18 cellular contexts compared by ENCODE assay signal in genomic region chr10:93182790-93183189, GRCh38.
DNase-seq lines count a peak whose midpoint lies in the region; ATAC-seq and TF ChIP-seq lines count a peak whose summit lies in the region.
"Had no signal": no experiment of that assay in that cellular context is flagged by ENCODE, and none has a peak within 500 bp of the region (broad histone marks: within the 10 kb centered on the region; RNA-seq: fewer than 3 reads in every experiment).

No MANE protein-coding gene starts in this region.

- TF ChIP-seq POLR2A in right lobe of liver (IDR thresholded peaks at IDR 0.05), result no peak

- BruUV-seq in Caco-2 (replicated peaks; lab: Mats Ljungman, UMichigan), result no TSS peak

- H3K27me3 Mint-ChIP-seq in Caco-2 (ENCODE audit: insufficient read depth, unreplicated experiment), result no peaks in the 10 kb centered on the region

- H3K4me2 ChIP-seq in trophoblast cell (ENCODE audit: low read length), result no peak overlapping the region
- H3K4me2 ChIP-seq: BLaER1 had no signal

- H3K4ac ChIP-seq in trophoblast cell (ENCODE audit: low read depth, low read length), result peak overlapping the region; percentile 91

- no peak overlapping the region for H3K9ac ChIP-seq in trophoblast cell (ENCODE audit: low read length)
- H3K9ac ChIP-seq: BLaER1 had no signal

- TF ChIP-seq CTCF in right lobe of liver (IDR thresholded peaks at IDR 0.05) (no peak), Caco-2 (IDR thresholded peaks at IDR 0.05; ENCODE audit: insufficient read depth in 1 of 2, low read depth in 1 of 2, low read length in 1 of 2, severe bottlenecking in 1 of 2, unreplicated experiment in 1 of 2) (no peak)

- intact Hi-C loops in right lobe of liver (cut with DNase I) (no loop called here), Caco-2 (cut with micrococcal nuclease; ENCODE audit: unreplicated experiment) (loop anchor here (10.0 kb wide), 1 partner anchor 1158 kb away; no protein-coding TSS in a partner anchor)

- H3K36me3 Mint-ChIP-seq in Caco-2 (ENCODE audit: insufficient read depth, unreplicated experiment), result no peaks in the 10 kb centered on the region
- H3K36me3 Mint-ChIP-seq: CD14-positive monocyte; CD4-positive, alpha-beta memory T cell; CD4-positive, CD25-positive, alpha-beta regulatory T cell; CD8-positive, alpha-beta memory T cell had no signal

- H4K91ac ChIP-seq in trophoblast cell (ENCODE audit: low read depth, low read length), result peak overlapping the region; percentile 99

- H3K4me3 ChIP-seq in right lobe of liver (no peak overlapping the region), trophoblast cell (ENCODE audit: low read depth, low read length) (no peak overlapping the region), Caco-2 (ENCODE audit: low read depth, low read length) (no peak overlapping the region)
- H3K4me3 ChIP-seq: BLaER1 had no signal

- H2AK5ac ChIP-seq in trophoblast cell (ENCODE audit: low read length), result peak overlapping the region; percentile 98

- ATAC-seq in left lobe of liver (peak; percentile 89), right lobe of liver (peak; percentile 83 to 90 (median 86))

- H3K27ac Mint-ChIP-seq in Caco-2 (ENCODE audit: unreplicated experiment), result no peak overlapping the region
- H3K27ac Mint-ChIP-seq: CD4-positive, alpha-beta memory T cell; CD4-positive, CD25-positive, alpha-beta regulatory T cell; CD8-positive, alpha-beta memory T cell had no signal

- peaks cover 0 to 64% (median 6%) of the 10 kb centered on the region in 4 donors for H3K4me1 ChIP-seq in right lobe of liver
- H3K4me1 ChIP-seq in trophoblast cell (ENCODE audit: control insufficient read depth in 1 of 2, insufficient read depth in 2 of 2, low read length in 2 of 2), result peaks cover 22 to 28% of the 10 kb centered on the region in 2 experiments
- peaks cover 9% of the 10 kb centered on the region; the same call in 1 of the 2 replicates for H3K4me1 ChIP-seq in Caco-2
- H3K4me1 ChIP-seq: BE2C had no signal

- no peaks in the 10 kb centered on the region for H3K9me3 Mint-ChIP-seq in Caco-2 (ENCODE audit: unreplicated experiment)
- H3K9me3 Mint-ChIP-seq: CD14-positive monocyte; CD4-positive, CD25-positive, alpha-beta regulatory T cell; CD8-positive, alpha-beta memory T cell had no signal

- peak overlapping the region in 2 of 3 donors; percentile 8 to 76 for H3K27ac ChIP-seq in right lobe of liver
- H3K27ac ChIP-seq in trophoblast cell (ENCODE audit: low read depth, low read length), result peak overlapping the region; percentile 100
- H3K27ac ChIP-seq: BLaER1 had no signal

- H2BK12ac ChIP-seq in trophoblast cell (ENCODE audit: low read length), result peak overlapping the region; percentile 98

- peak overlapping the region; percentile 100 for H2BK5ac ChIP-seq in trophoblast cell (ENCODE audit: low read depth, low read length, poor library complexity)

- POLR2A ChIA-PET in Caco-2 (lab: Charles Lee), result no interaction called here

- H3K14ac ChIP-seq in trophoblast cell (ENCODE audit: low read length), result peak overlapping the region; percentile 85

- no peak overlapping the region for H2AFZ ChIP-seq in trophoblast cell (ENCODE audit: insufficient read depth, low read length, poor library complexity)

- H3K4me1 Mint-ChIP-seq in Caco-2 (ENCODE audit: low read depth, unreplicated experiment), result no peaks in the 10 kb centered on the region
- H3K4me1 Mint-ChIP-seq: CD4-positive, alpha-beta memory T cell; CD8-positive, alpha-beta memory T cell had no signal

- no peak for DNase-seq in left lobe of liver (ENCODE audit: low spot score)
- no peak for DNase-seq in right lobe of liver
- no peak for DNase-seq in trophoblast cell
- DNase-seq in Caco-2, result no peak
- no peak for DNase-seq in stimulated activated naive CD4-positive, alpha-beta T cell treated with Interleukin-2 at 50 U/mL for 16 hours (lab: John Stamatoyannopoulos, UW)
- DNase-seq: 8988T; ACHN; BE2C; C1 segment of cervical spinal cord; Calu3; CD4-positive, alpha-beta memory T cell; CD4-positive, CD25-positive, alpha-beta regulatory T cell; CD8-positive, alpha-beta memory T cell; COR-L47; DMS79 treated with DMSO at 0.1 percent for 48 hours; GF-D8 had no signal

- H3K4me3 Mint-ChIP-seq in Caco-2 (ENCODE audit: unreplicated experiment), result no peak overlapping the region
- H3K4me3 Mint-ChIP-seq: CD14-positive monocyte; CD4-positive, alpha-beta memory T cell; CD4-positive, CD25-positive, alpha-beta regulatory T cell; CD8-positive, alpha-beta memory T cell had no signal

- H3K23ac ChIP-seq in trophoblast cell (ENCODE audit: low read length), result no peak overlapping the region

- H3K9me3 ChIP-seq in right lobe of liver (no peaks in the 10 kb centered on the region), trophoblast cell (ENCODE audit: insufficient read depth, low read depth, low read length) (no peaks in the 10 kb centered on the region), Caco-2 (no peaks in the 10 kb centered on the region)
- H3K9me3 ChIP-seq: BE2C had no signal

- peak overlapping the region; percentile 94 for H2BK120ac ChIP-seq in trophoblast cell (ENCODE audit: insufficient read depth, low read length, poor library complexity)

- no peak overlapping the region for H4K12ac ChIP-seq in trophoblast cell (ENCODE audit: low read depth, low read length)

- H3K79me2 ChIP-seq in trophoblast cell (ENCODE audit: control insufficient read depth, insufficient read depth, low read length, poor library complexity), result peaks cover 8% of the 10 kb centered on the region

- H3K18ac ChIP-seq in trophoblast cell (ENCODE audit: low read length), result peak overlapping the region; percentile 88

- H3K27me3 ChIP-seq in right lobe of liver, result no peaks in the 10 kb centered on the region
- no peaks in the 10 kb centered on the region for H3K27me3 ChIP-seq in trophoblast cell (ENCODE audit: insufficient read depth, low read length)
- H3K27me3 ChIP-seq in Caco-2 (replicated peaks; ENCODE audit: control insufficient read depth, insufficient read depth, low read length), result no peaks in the 10 kb centered on the region
- H3K27me3 ChIP-seq: BE2C, BLaER1 had no signal

- CTCF ChIA-PET in Caco-2 (lab: Charles Lee), result no interaction called here

- peak overlapping the region; percentile 57 for H4K8ac ChIP-seq in trophoblast cell (ENCODE audit: low read depth, low read length)

- H3K79me1 ChIP-seq in trophoblast cell (ENCODE audit: low read length), result peaks cover 40% of the 10 kb centered on the region

- H3K36me3 ChIP-seq in right lobe of liver (no peaks in the 10 kb centered on the region), trophoblast cell (ENCODE audit: control insufficient read depth in 1 of 2, insufficient read depth in 2 of 2, low read length in 2 of 2) (no peaks in the 10 kb centered on the region), Caco-2 (ENCODE audit: control insufficient read depth, insufficient read depth, low read length) (no peaks in the 10 kb centered on the region)
- H3K36me3 ChIP-seq: BE2C, BLaER1 had no signal
